18 cellular contexts compared by ENCODE assay signal in the genomic region with DNA sequence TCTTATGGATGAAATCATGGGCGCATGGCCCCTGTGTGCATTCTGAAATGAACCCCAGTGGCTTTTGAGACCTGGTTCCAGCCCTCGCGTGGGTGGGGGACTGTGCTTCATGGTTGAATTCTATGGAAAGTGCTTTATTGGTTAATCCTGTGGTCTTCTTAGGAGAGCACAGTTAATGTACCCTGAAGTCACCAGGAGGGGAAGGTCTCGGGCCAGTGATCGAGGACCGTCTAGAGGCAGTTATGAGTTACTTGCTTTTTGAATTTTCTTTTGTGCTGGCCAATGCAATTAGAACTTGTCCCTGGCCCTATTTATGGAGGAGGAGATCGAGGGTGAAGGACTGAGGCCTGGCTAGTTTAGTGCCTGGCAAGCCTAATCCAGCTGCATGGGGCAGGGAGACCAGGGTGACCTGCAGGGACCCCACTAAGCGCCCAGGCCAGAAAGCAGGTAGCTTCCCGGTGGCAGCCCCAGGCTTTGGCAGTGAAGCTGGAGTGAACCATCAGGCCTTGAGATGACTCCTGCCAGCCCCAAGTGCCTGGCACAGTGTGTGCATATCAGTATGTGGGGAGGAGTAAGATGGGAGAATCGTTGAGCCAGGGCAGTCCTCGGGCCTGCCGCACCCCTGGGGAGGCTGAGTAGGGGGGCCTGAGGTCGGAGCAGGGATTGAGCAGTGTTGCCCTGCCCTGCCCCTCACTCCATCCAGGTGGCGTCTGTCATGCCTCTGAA. TPM values are rescaled to one million over a fixed set of nuclear protein-coding genes. Genes with fewer than 3 reads are reported as not detected.
DNase-seq lines count a peak whose midpoint lies in the region; ATAC-seq, FAIRE-seq and TF ChIP-seq lines count a peak whose summit lies in the region.
"Had no signal": no experiment of that assay in that cellular context is flagged by ENCODE, and none has a peak within 500 bp of the region (broad histone marks: within the 10 kb centered on the region; RNA-seq: fewer than 3 reads in every experiment).

No MANE protein-coding gene starts in this region.

- H3K9me3 ChIP-seq in A549 (no peaks in the 10 kb centered on the region), breast epithelium (no peaks in the 10 kb centered on the region), neural cell (ENCODE audit: low read length) (no peaks in the 10 kb centered on the region)
- H3K9me3 ChIP-seq: esophagus muscularis mucosa, SK-N-SH had no signal

- TF ChIP-seq CTCF in A549 (IDR thresholded peaks at IDR 0.05) = no peak
- no peak for TF ChIP-seq CTCF in KMS-11 (conservative IDR thresholded peaks at IDR 0.05; ENCODE audit: low read depth, low read length)
- no peak for TF ChIP-seq CTCF in breast epithelium (IDR thresholded peaks at IDR 0.05)
- no peak for TF ChIP-seq CTCF in neural cell (IDR thresholded peaks at IDR 0.05; ENCODE audit: poor library complexity, severe bottlenecking)
- no peak for TF ChIP-seq CTCF in Calu3 (IDR thresholded peaks at IDR 0.05; ENCODE audit: unreplicated experiment)

- no peaks in the 10 kb centered on the region for H3K27me3 Mint-ChIP-seq in Calu3 (ENCODE audit: unreplicated experiment)

- WGBS in A549 (ENCODE audit: missing lambda C conversion rate) = 74% methylated on average over 14 of the region's 14 CpGs

- H3K4me1 Mint-ChIP-seq in Calu3 (ENCODE audit: low read depth, unreplicated experiment) = peaks cover 41% of the 10 kb centered on the region

- 0 out of 6 replicates have a peak, but pooled peaks of 1 of the 2 experiments have one; percentile 1 for ATAC-seq in A549
- ATAC-seq in GM21576 (IDR thresholded peaks at IDR 0.05; ENCODE audit: unreplicated experiment) = no peak
- ATAC-seq: left colon had no signal

- H2AFZ ChIP-seq in KMS-11 (ENCODE audit: low read depth) (no peak overlapping the region), neural cell (ENCODE audit: low read depth, low read length) (no peak overlapping the region)

- no peak for TF ChIP-seq POLR2A in A549 (IDR thresholded peaks at IDR 0.05; ENCODE audit: low read length)
- no peak for TF ChIP-seq POLR2A in breast epithelium (IDR thresholded peaks at IDR 0.05)

- H3K79me2 ChIP-seq in KMS-11 (ENCODE audit: insufficient read depth, low read depth) = no peaks in the 10 kb centered on the region; the same call in 1 of the 2 replicates
- no peaks in the 10 kb centered on the region for H3K79me2 ChIP-seq in neural cell (replicated peaks; ENCODE audit: insufficient read depth, low read length)

- DNase-seq in A549 (ENCODE audit: low read depth in 1 of 2, low spot score in 1 of 2) (no peak), breast epithelium (ENCODE audit: low spot score in 2 of 2) (no peak), Calu3 (no peak), SHP77 treated with DMSO at 0.1 percent for 48 hours (lab: John Stamatoyannopoulos, UW) (no peak), frontal cortex (ENCODE audit: low spot score in 2 of 2) (no peak)
- DNase-seq: naive B cell; NCI-H1105; SK-N-SH; stimulated activated CD4-positive, alpha-beta T cell treated with anti-CD3 and anti-CD28 coated beads, Interleukin-4, amount 100 ng/mL, for 4 hours had no signal

- no TSS peak for BruUV-seq in Calu3 (replicated peaks; lab: Mats Ljungman, UMichigan)

- H3K27ac ChIP-seq in A549 (peak overlapping the region; percentile 28 to 76; a peak in 4 of 6 replicates), KMS-11 (peak overlapping the region; percentile 96), breast epithelium (peak overlapping the region; percentile 6 to 57), neural cell (ENCODE audit: low read length) (no peak overlapping the region)
- H3K27ac ChIP-seq: VCaP had no signal

- TF ChIP-seq EP300 in A549 (IDR thresholded peaks at IDR 0.05) (no peak), neural cell (conservative IDR thresholded peaks at IDR 0.05; ENCODE audit: poor library complexity, severe bottlenecking) (no peak)

- no peaks in the 10 kb centered on the region for H3K9me3 Mint-ChIP-seq in Calu3 (ENCODE audit: low read depth, unreplicated experiment)
- H3K9me3 Mint-ChIP-seq: stimulated activated memory B cell treated with anti-CD40 and anti-IgM and Interleukin-4, amounts not matched to agents 10 μg/mL and 1 μg/mL and 100 μg/mL, for 72 hours had no signal

- TF ChIP-seq RAD21 in A549 (conservative IDR thresholded peaks at IDR 0.05 in 1 of 2, IDR thresholded peaks at IDR 0.05 in 1 of 2) = no peak
- no peak for TF ChIP-seq RAD21 in neural cell (conservative IDR thresholded peaks at IDR 0.05)

- no peaks in the 10 kb centered on the region for H3K9me2 ChIP-seq in neural cell (ENCODE audit: insufficient read depth, low read length)
- H3K9me2 ChIP-seq: SK-N-SH had no signal

- no peaks in the 10 kb centered on the region for H3F3A ChIP-seq in neural cell (ENCODE audit: insufficient read depth, low read length, poor library complexity, severe bottlenecking)

- no peaks in the 10 kb centered on the region for H3K36me3 Mint-ChIP-seq in Calu3 (ENCODE audit: insufficient read depth, unreplicated experiment)
- H3K36me3 Mint-ChIP-seq: naive B cell; stimulated activated memory B cell treated with anti-CD40 and anti-IgM and Interleukin-4, amounts not matched to agents 10 μg/mL and 1 μg/mL and 100 μg/mL, for 72 hours had no signal

- H3K36me3 ChIP-seq in KMS-11 (ENCODE audit: insufficient read depth) = no peaks in the 10 kb centered on the region
- H3K36me3 ChIP-seq in breast epithelium = no peaks in the 10 kb centered on the region
- H3K36me3 ChIP-seq in neural cell (ENCODE audit: insufficient read depth, low read length) = no peaks in the 10 kb centered on the region
- H3K36me3 ChIP-seq: esophagus muscularis mucosa had no signal

- FAIRE-seq in A549 (lab: Jason Lieb, UNC) (no peak), frontal cortex (lab: Jason Lieb, UNC) (no peak)
- FAIRE-seq: K562 had no signal

- POLR2A ChIA-PET in A549 (lab: Yijun Ruan, JAX) = no interaction called here

- H4K20me1 ChIP-seq in KMS-11 (ENCODE audit: insufficient read depth) = no peaks in the 10 kb centered on the region
- no peaks in the 10 kb centered on the region for H4K20me1 ChIP-seq in neural cell (ENCODE audit: insufficient read depth)

- H3K4me3 ChIP-seq in A549 = no peak overlapping the region
- H3K4me3 ChIP-seq in KMS-11 (IDR thresholded peaks at IDR 0.05; ENCODE audit: insufficient read depth, low read depth, low read length) = no peak overlapping the region
- H3K4me3 ChIP-seq in breast epithelium = no peak overlapping the region
- H3K4me3 ChIP-seq in neural cell (ENCODE audit: low read length) = no peak overlapping the region
- H3K4me3 ChIP-seq: coronary artery, esophagus muscularis mucosa, K562 had no signal

- peak overlapping the region; percentile 88; the same call in 1 of the 2 replicates for H3K9ac ChIP-seq in KMS-11
- H3K9ac ChIP-seq in neural cell (ENCODE audit: low read length) = peak overlapping the region; percentile 38
- H3K9ac ChIP-seq: SK-N-SH had no signal

- peaks cover 98% of the 10 kb centered on the region for H3K4me1 ChIP-seq in A549
- H3K4me1 ChIP-seq in KMS-11 (ENCODE audit: low read depth, poor library complexity, severe bottlenecking) = peaks cover 54% of the 10 kb centered on the region
- H3K4me1 ChIP-seq in breast epithelium = peaks cover 0 to 9% of the 10 kb centered on the region in 2 donors

- H3K27me3 ChIP-seq in KMS-11 (ENCODE audit: insufficient read depth, low read depth) (no peaks in the 10 kb centered on the region), breast epithelium (no peaks in the 10 kb centered on the region), neural cell (ENCODE audit: insufficient read depth, low read depth, low read length) (no peaks in the 10 kb centered on the region)
- H3K27me3 ChIP-seq: esophagus muscularis mucosa had no signal

- H3K4me2 ChIP-seq in A549 = peak overlapping the region; percentile 36
- H3K4me2 ChIP-seq in KMS-11 = peak overlapping the region; percentile 74; the same call in 1 of the 2 replicates
- no peak overlapping the region for H3K4me2 ChIP-seq in neural cell (ENCODE audit: low read length)
- H3K4me2 ChIP-seq: SK-N-SH had no signal

- no peak overlapping the region for H3K4me3 Mint-ChIP-seq in Calu3 (ENCODE audit: low read depth, unreplicated experiment)
- H3K4me3 Mint-ChIP-seq: stimulated activated memory B cell treated with anti-CD40 and anti-IgM and Interleukin-4, amounts not matched to agents 10 μg/mL and 1 μg/mL and 100 μg/mL, for 72 hours had no signal

- CTCF ChIA-PET in A549 (lab: Yijun Ruan, JAX) (interaction anchor here (0.8 to 8.5 kb wide), 3 partner anchors 46 to 55 kb away, joined by 3 to 65 read pairs (median 4); no protein-coding TSS in a partner anchor), Calu3 (lab: Charles Lee) (no interaction called here)

- intact Hi-C loops in breast epithelium (cut with DNase I; ENCODE audit: low total_unique reads) (no loop called here), Calu3 (cut with micrococcal nuclease; ENCODE audit: unreplicated experiment) (no loop called here)

- no peak overlapping the region for H3K27ac Mint-ChIP-seq in Calu3 (ENCODE audit: unreplicated experiment)
- H3K27ac Mint-ChIP-seq: stimulated activated memory B cell treated with anti-CD40 and anti-IgM and Interleukin-4, amounts not matched to agents 10 μg/mL and 1 μg/mL and 100 μg/mL, for 72 hours had no signal

TF ChIP-seq in neural cell, 6 proteins besides CTCF, POLR2A, EP300 and RAD21 (continues in another document):
- TF ChIP-seq MXI1 (conservative IDR thresholded peaks at IDR 0.05; ENCODE audit: poor library complexity, severe bottlenecking) (no peak), SMC3 (conservative IDR thresholded peaks at IDR 0.05; ENCODE audit: poor library complexity) (no peak)

RNA-seq across cellular contexts. Expression of gene SMOX, which starts 11.3 kb away (rescaled TPM):
- polyA plus RNA-seq in A549 (2011; rRNA removed) (67.4 and 111 TPM in 2 replicates), A549 (2017; fragmentation: RNase III; extraction: RNeasy Plus Mini Kit Qiagen cat#74134 plus additional on column Dnase treatment) (118 to 139 TPM (median 131 TPM) in 3 replicates), neural cell (16.3 and 20.0 TPM in 2 replicates)
- polyA plus RNA-seq in A549 (2012; cell fraction: cytosol; rRNA removed) = 143 and 175 TPM in 2 replicates
- polyA plus RNA-seq in A549 (2012; cell fraction: nucleus; rRNA removed) = 251 and 331 TPM in 2 replicates
- polyA minus RNA-seq in A549 (2011; rRNA and poly(A)+ RNA removed) = 35.4 and 69.5 TPM in 2 replicates
- total RNA-seq in breast epithelium (10 to 100 TPM in 1 of 3 donors, 1 to 10 TPM in 2; 4.2 to 19.0 (median 6.9) TPM), Calu3 (2022) (17.0 and 17.5 TPM in 2 replicates), frontal cortex (8.6 TPM)
- polyA minus RNA-seq in neural cell = 14.9 and 15.7 TPM in 2 replicates
